15 cellular contexts compared by ENCODE assay signal in genomic region chr6:130187335-130188206, GRCh38. TPM values are rescaled to one million over a fixed set of nuclear protein-coding genes. Genes with fewer than 3 reads are reported as not detected.
"Had no signal": no experiment of that assay in that cellular context is flagged by ENCODE, and none has a peak within 500 bp of the region (broad histone marks: within the 10 kb centered on the region; RNA-seq: fewer than 3 reads in every experiment).

No MANE protein-coding gene starts in this region.

- H3K4me3 ChIP-seq: body of pancreas, gastrocnemius medialis, left ventricle myocardium inferior, stomach, thoracic aorta had no signal

- H3K4me1 ChIP-seq: body of pancreas, gastrocnemius medialis, left ventricle myocardium inferior, stomach had no signal

- H3K36me3 ChIP-seq: gastrocnemius medialis, left ventricle myocardium inferior, stomach, thoracic aorta had no signal

- H3K9me3 ChIP-seq: body of pancreas, gastrocnemius medialis, left ventricle myocardium inferior, stomach, thoracic aorta had no signal

- H3K27me3 Mint-ChIP-seq: memory B cell had no signal

- H3K27me3 ChIP-seq: body of pancreas, gastrocnemius medialis, stomach had no signal

- FAIRE-seq: kidney had no signal

- H3K27ac Mint-ChIP-seq: memory B cell had no signal

- DNase-seq: activated CD4-positive, alpha-beta T cell treated with anti-CD3 and anti-CD28 coated beads for 1 hour; activated naive CD4-positive, alpha-beta T cell; amniotic stem cell; body of pancreas; central memory CD4-positive, alpha-beta T cell; effector memory CD4-positive, alpha-beta T cell; gastrocnemius medialis; kidney; left ventricle myocardium inferior; stimulated activated CD4-positive, alpha-beta T cell treated with anti-CD3 and anti-CD28 coated beads, Interleukin-12 subunit alpha, Interleukin-12 subunit beta, amount 100 ng/mL, for 4 hours; stomach had no signal

- H3K36me3 Mint-ChIP-seq: memory B cell had no signal

- ATAC-seq: body of pancreas, gastrocnemius medialis had no signal

- H3K9me3 Mint-ChIP-seq: memory B cell had no signal

- H3K27ac ChIP-seq: body of pancreas, epithelial cell of prostate, gastrocnemius medialis, left ventricle myocardium inferior, stomach, thoracic aorta had no signal

- H3K4me3 Mint-ChIP-seq: memory B cell, neural crest cell had no signal

RNA-seq across cellular contexts. Expression of gene SAMD3, which starts 35.2 kb away (rescaled TPM):
- total RNA-seq: gastrocnemius medialis, left ventricle myocardium inferior had no signal
